1 cellular context compared by ENCODE assay signal in genomic region chr11:113873241-113873626, GRCh38.
A peak's percentile ranks its signal among the peaks of the same experiment; 100 is the strongest.
TF ChIP-seq lines count a peak whose summit lies in the region.

No MANE protein-coding gene starts in this region.

TF ChIP-seq in H1, 55 proteins besides CTCF, POLR2A, EP300 and RAD21:
- TF ChIP-seq RNF2 (IDR thresholded peaks at IDR 0.05; ENCODE audit: borderline replicate concordance, low read depth, low read length, missing control alignments, poor library complexity, severe bottlenecking) (no peak), SAP30 (IDR thresholded peaks at IDR 0.05; ENCODE audit: insufficient read depth, insufficient replicate concordance, low read length) (peak; percentile 43)
